16 cellular contexts compared by ENCODE assay signal in genomic region chr11:34269694-34270245, GRCh38.
"Had no signal": no experiment of that assay in that cellular context is flagged by ENCODE, and none has a peak within 500 bp of the region (broad histone marks: within the 10 kb centered on the region; RNA-seq: fewer than 3 reads in every experiment).

No MANE protein-coding gene starts in this region.

- H3K9me3 ChIP-seq: esophagus squamous epithelium, heart left ventricle, stomach, thoracic aorta, upper lobe of left lung, uterus had no signal

- H3K27ac ChIP-seq: esophagus squamous epithelium, heart left ventricle, skin epidermis, stomach, thoracic aorta, upper lobe of left lung, uterus had no signal

- H3K27me3 ChIP-seq: stomach, upper lobe of left lung, uterus had no signal

- H3K36me3 ChIP-seq: esophagus squamous epithelium, heart left ventricle, stomach, thoracic aorta, upper lobe of left lung, uterus had no signal

- DNase-seq: esophagus squamous epithelium; foreskin fibroblast; heart left ventricle; hippocampal formation; mammary epithelial cell; naive thymus-derived CD4-positive, alpha-beta T cell; posterior cingulate gyrus; stimulated activated CD4-positive, alpha-beta T cell treated with anti-CD3 and anti-CD28 coated beads, Interleukin-12 subunit alpha, Interleukin-12 subunit beta, amount 100 ng/mL, for 4 hours; stimulated activated naive CD4-positive, alpha-beta T cell; stomach; substantia nigra; upper lobe of left lung; uterus had no signal

- ATAC-seq: heart left ventricle; naive thymus-derived CD4-positive, alpha-beta T cell; sciatic nerve had no signal

- H3K4me3 ChIP-seq: esophagus squamous epithelium, heart left ventricle, skin epidermis, stomach, thoracic aorta, upper lobe of left lung, uterus had no signal
